In the genomic region with DNA sequence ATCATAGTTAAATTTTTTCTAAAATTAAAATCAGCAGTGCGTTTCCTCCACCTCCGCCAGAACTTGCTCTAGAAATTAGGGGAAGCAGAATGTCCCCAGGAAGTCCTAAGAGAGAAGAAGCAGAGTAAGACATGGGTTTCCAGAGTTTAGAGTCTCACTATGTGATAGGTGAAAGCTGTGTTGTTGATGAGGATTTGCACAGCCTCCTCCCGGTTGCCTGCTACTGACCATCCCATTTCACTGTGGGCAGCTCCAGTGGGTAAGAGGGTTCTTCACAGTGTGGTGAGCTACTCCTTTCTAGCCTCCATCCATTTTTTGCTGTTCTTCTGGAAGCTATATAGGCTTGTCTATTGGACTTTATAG, we compare ENCODE assay signal across 12 cellular contexts. TPM values are rescaled to one million over a fixed set of nuclear protein-coding genes. Genes with fewer than 3 reads are reported as not detected.
A peak's percentile ranks its signal among the peaks of the same experiment; 100 is the strongest.
DNase-seq lines count a peak whose midpoint lies in the region; ATAC-seq, FAIRE-seq and TF ChIP-seq lines count a peak whose summit lies in the region.
"Had no signal": no experiment of that assay in that cellular context is flagged by ENCODE, and none has a peak within 500 bp of the region (broad histone marks: within the 10 kb centered on the region; RNA-seq: fewer than 3 reads in every experiment).

No MANE protein-coding gene starts in this region.

- WGBS in esophagus muscularis mucosa: 64% methylated on average over 3 of the region's 3 CpGs

- intact Hi-C loops in esophagus muscularis mucosa (cut with DNase I): loop anchor here (5.0 kb wide), 1 partner anchor 192 kb away; no protein-coding TSS in a partner anchor

- peak overlapping the region; percentile 88 for H3K27ac Mint-ChIP-seq in stimulated activated memory B cell treated with anti-CD40 and anti-IgM and Interleukin-4, amounts not matched to agents 10 μg/mL and 1 μg/mL and 100 μg/mL, for 72 hours

- no peaks in the 10 kb centered on the region for H3K9me3 Mint-ChIP-seq in stimulated activated memory B cell treated with anti-CD40 and anti-IgM and Interleukin-4, amounts not matched to agents 10 μg/mL and 1 μg/mL and 100 μg/mL, for 72 hours

- H4K20me1 ChIP-seq in Loucy (ENCODE audit: insufficient read depth, low read length, poor library complexity, severe bottlenecking): no peaks in the 10 kb centered on the region

- H3K27me3 ChIP-seq in Loucy (ENCODE audit: insufficient read depth, low read length, poor library complexity, severe bottlenecking) (no peaks in the 10 kb centered on the region), esophagus muscularis mucosa (no peaks in the 10 kb centered on the region)
- H3K27me3 ChIP-seq: cardiac muscle cell had no signal

- DNase-seq in GM12891 (ENCODE audit: insufficient read length, low spot score): no peak
- no peak for DNase-seq in esophagus muscularis mucosa (ENCODE audit: extremely low spot score)
- no peak for DNase-seq in DMS153 treated with DMSO at 0.1 percent for 48 hours (lab: John Stamatoyannopoulos, UW; ENCODE audit: unreplicated experiment)
- no peak for DNase-seq in NCI-H774 (lab: John Stamatoyannopoulos, UW)
- DNase-seq: activated CD4-positive, alpha-beta T cell treated with anti-CD3 and anti-CD28 coated beads for 48 hours; NCI-H1092; nephron progenitor cell; PC-3 had no signal

- H2AFZ ChIP-seq in Loucy (ENCODE audit: low read length): no peak overlapping the region

- H3K27me3 Mint-ChIP-seq in stimulated activated memory B cell treated with anti-CD40 and anti-IgM and Interleukin-4, amounts not matched to agents 10 μg/mL and 1 μg/mL and 100 μg/mL, for 72 hours: no peaks in the 10 kb centered on the region

- peaks cover 92% of the 10 kb centered on the region for H3K4me1 Mint-ChIP-seq in stimulated activated memory B cell treated with anti-CD40 and anti-IgM and Interleukin-4, amounts not matched to agents 10 μg/mL and 1 μg/mL and 100 μg/mL, for 72 hours

- H3K79me2 ChIP-seq in Loucy (ENCODE audit: insufficient read depth, low read length): peaks cover 24% of the 10 kb centered on the region; the same call in 1 of the 2 replicates

- H3K36me3 ChIP-seq in Loucy (ENCODE audit: insufficient read depth, low read length): no peaks in the 10 kb centered on the region
- no peaks in the 10 kb centered on the region for H3K36me3 ChIP-seq in esophagus muscularis mucosa
- H3K36me3 ChIP-seq: cardiac muscle cell had no signal

- peak overlapping the region; percentile 94 for H3K4me2 ChIP-seq in Loucy (ENCODE audit: low read depth, low read length, poor library complexity, severe bottlenecking)

- H3K27ac ChIP-seq in esophagus muscularis mucosa (replicated peaks in 1 of 4): peak overlapping the region; percentile 60 to 77 (median 70)

- H3K4me1 ChIP-seq in Loucy (ENCODE audit: insufficient read depth, low read length, poor library complexity, severe bottlenecking) (peaks cover 51% of the 10 kb centered on the region), esophagus muscularis mucosa (peaks cover 24 to 51% (median 42%) of the 10 kb centered on the region in 4 donors)

- ATAC-seq in stimulated activated memory B cell treated with anti-CD40 and anti-IgM and Interleukin-4, amounts not matched to agents 10 μg/mL and 1 μg/mL and 100 μg/mL, for 72 hours: no peak
- ATAC-seq in GM18870 (IDR thresholded peaks at IDR 0.05; ENCODE audit: unreplicated experiment): no peak
- ATAC-seq: PC-3 had no signal

- FAIRE-seq in GM12891 (lab: Jason Lieb, UNC): peak; percentile 69

- no peaks in the 10 kb centered on the region for H3K9me2 ChIP-seq in Loucy (replicated peaks; ENCODE audit: low read depth, low read length)

- no peak for TF ChIP-seq CTCF in Loucy (conservative IDR thresholded peaks at IDR 0.05; ENCODE audit: low read length)
- TF ChIP-seq CTCF in esophagus muscularis mucosa (IDR thresholded peaks at IDR 0.05): no peak

- peaks cover 9% of the 10 kb centered on the region for H3K36me3 Mint-ChIP-seq in stimulated activated memory B cell treated with anti-CD40 and anti-IgM and Interleukin-4, amounts not matched to agents 10 μg/mL and 1 μg/mL and 100 μg/mL, for 72 hours

- TF ChIP-seq EP300 in esophagus muscularis mucosa (IDR thresholded peaks at IDR 0.05): no peak

- peak overlapping the region; percentile 72 for H3K4me3 ChIP-seq in Loucy (ENCODE audit: low read length, poor library complexity, severe bottlenecking)
- no peak overlapping the region for H3K4me3 ChIP-seq in esophagus muscularis mucosa
- H3K4me3 ChIP-seq: cardiac muscle cell had no signal

- H3K4me3 Mint-ChIP-seq in stimulated activated memory B cell treated with anti-CD40 and anti-IgM and Interleukin-4, amounts not matched to agents 10 μg/mL and 1 μg/mL and 100 μg/mL, for 72 hours: peak overlapping the region; percentile 81

- peak overlapping the region; percentile 69 for H3K9ac ChIP-seq in Loucy (ENCODE audit: low read depth, low read length, poor library complexity, severe bottlenecking)

- H3F3A ChIP-seq in Loucy (ENCODE audit: low read depth): peaks cover 13% of the 10 kb centered on the region; the same call in 1 of the 2 replicates

- no peak; the same call in 1 of the 2 replicates for TF ChIP-seq POLR2A in GM12891 (IDR thresholded peaks at IDR 0.05; ENCODE audit: low read depth, low read length)
- no peak for TF ChIP-seq POLR2A in esophagus muscularis mucosa (IDR thresholded peaks at IDR 0.05; ENCODE audit: low read depth)

- H3K9me3 ChIP-seq in Loucy (ENCODE audit: insufficient read depth, low read depth, low read length): no peaks in the 10 kb centered on the region
- no peaks in the 10 kb centered on the region for H3K9me3 ChIP-seq in esophagus muscularis mucosa

TF ChIP-seq in GM12891, 5 proteins besides CTCF, POLR2A, EP300 and RAD21:
- no peak for TF ChIP-seq PAX5 (IDR thresholded peaks at IDR 0.05; ENCODE audit: insufficient read depth, low read length, severe bottlenecking)
- TF ChIP-seq TAF1 (IDR thresholded peaks at IDR 0.05; ENCODE audit: low read depth, low read length): peak; percentile 12; the same call in 1 of the 2 replicates
- TF ChIP-seq POU2F2 (IDR thresholded peaks at IDR 0.05; ENCODE audit: low read depth, low read length): no peak; the same call in 1 of the 2 replicates
- no peak for TF ChIP-seq SPI1 (IDR thresholded peaks at IDR 0.05; ENCODE audit: low read depth, low read length)
- TF ChIP-seq POLR2AphosphoS5 (IDR thresholded peaks at IDR 0.05; ENCODE audit: low read depth, low read length): peak; percentile 51; the same call in 1 of the 2 replicates

RNA-seq across cellular contexts. Expression of gene UST, which starts 13.3 kb away (rescaled TPM):
- polyA plus RNA-seq in GM12891 (2012; ENCODE audit: low read depth, missing spikeins): 9.5 TPM
- total RNA-seq in esophagus muscularis mucosa: 10 to 100 TPM; 29.1 to 46.3 (median 32.4) TPM
